Comparison of ENCODE assay signal across 36 cellular contexts in the genomic region with DNA sequence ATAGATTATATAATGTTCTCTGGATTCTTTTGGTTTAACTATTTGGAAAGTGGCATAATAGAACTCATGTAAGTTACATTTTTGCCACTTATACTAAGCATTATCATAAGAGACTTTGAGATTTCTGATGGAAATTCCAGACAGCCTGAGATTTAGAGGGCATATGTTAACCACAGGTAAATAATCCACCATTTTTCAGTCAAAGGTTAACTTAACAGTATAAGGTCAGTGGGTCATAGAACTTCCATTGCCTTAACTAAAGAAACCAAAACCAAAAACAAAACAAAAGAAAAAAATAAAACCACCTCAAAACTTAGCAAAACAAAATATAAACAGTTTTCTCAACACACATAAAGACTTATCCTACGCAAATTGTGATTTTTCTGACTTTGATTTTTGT.
"Had no signal": no experiment of that assay in that cellular context is flagged by ENCODE, and none has a peak within 500 bp of the region (broad histone marks: within the 10 kb centered on the region; RNA-seq: fewer than 3 reads in every experiment).

No MANE protein-coding gene starts in this region.

- H3K27ac ChIP-seq: adrenal gland, body of pancreas, epithelial cell of prostate, esophagus squamous epithelium, gastroesophageal sphincter, WERI-Rb-1 had no signal

- H3K9me3 Mint-ChIP-seq: activated B cell treated with CpG ODN at 0.5 μM for 24 hours; activated CD4-positive, alpha-beta memory T cell treated with anti-CD3 and anti-CD28 coated beads for 36 hours; activated naive CD4-positive, alpha-beta T cell treated with anti-CD3 and anti-CD28 coated beads for 36 hours; activated naive CD4-positive, alpha-beta T cell treated with anti-CD3 and anti-CD28 coated beads, Interleukin-2, amount 50 U/mL, for 24 hours; activated naive CD8-positive, alpha-beta T cell treated with anti-CD3 and anti-CD28 coated beads for 36 hours; activated naive CD8-positive, alpha-beta T cell treated with anti-CD3 and anti-CD28 coated beads, Interleukin-2, amount 50 U/mL, for 24 hours; activated T-helper 1 cell treated with anti-CD3 and anti-CD28 coated beads, Interleukin-12 subunit alpha, Interleukin-12 subunit beta, Interleukin-2, Interleukin-4 antibody, amounts not matched to agents 30 ng/mL and 10 ng/mL and 1 ng/mL, durations not matched to agents 14 hours and 24 hours and 36 hours; activated T-helper 2 cell treated with anti-CD3 and anti-CD28 coated beads, Interferon-gamma antibody, Interleukin-2, Interleukin-4, amounts not matched to agents 10 μg/mL and 5 μg/mL and 100 μg/mL, durations not matched to agents 14 hours and 24 hours and 36 hours; effector memory CD8-positive, alpha-beta T cell; T-helper 2 cell treated with Interferon-gamma antibody and Interleukin-4, amounts not matched to agents 5 μg/mL and 100 μg/mL, for 36 hours had no signal

- H3K9me3 ChIP-seq: adrenal gland, body of pancreas, esophagus squamous epithelium, gastroesophageal sphincter had no signal

- H3K27ac Mint-ChIP-seq: activated B cell treated with CpG ODN at 0.5 μM for 24 hours; activated CD4-positive, alpha-beta memory T cell treated with anti-CD3 and anti-CD28 coated beads for 36 hours; activated CD8-positive, alpha-beta memory T cell treated with anti-CD3 and anti-CD28 coated beads, Interleukin-2, amount 10 ng/mL, durations not matched to agents 7 days and 5 days; activated CD8-positive, alpha-beta T cell treated with anti-CD3 and anti-CD28 coated beads, Interleukin-2, amount 10 ng/mL, durations not matched to agents 7 days and 5 days; activated naive CD4-positive, alpha-beta T cell treated with anti-CD3 and anti-CD28 coated beads for 36 hours; activated naive CD4-positive, alpha-beta T cell treated with anti-CD3 and anti-CD28 coated beads, Interleukin-2, amount 50 U/mL, for 24 hours; activated naive CD8-positive, alpha-beta T cell treated with anti-CD3 and anti-CD28 coated beads for 36 hours; activated naive CD8-positive, alpha-beta T cell treated with anti-CD3 and anti-CD28 coated beads, Interleukin-2, amount 50 U/mL, for 24 hours; activated T-helper 1 cell treated with anti-CD3 and anti-CD28 coated beads, Interleukin-12 subunit alpha, Interleukin-12 subunit beta, Interleukin-2, Interleukin-4 antibody, amounts not matched to agents 30 ng/mL and 10 ng/mL and 1 ng/mL, durations not matched to agents 14 hours and 24 hours and 36 hours; activated T-helper 2 cell treated with anti-CD3 and anti-CD28 coated beads, Interferon-gamma antibody, Interleukin-2, Interleukin-4, amounts not matched to agents 10 μg/mL and 5 μg/mL and 100 μg/mL, durations not matched to agents 14 hours and 24 hours and 36 hours; effector memory CD8-positive, alpha-beta T cell; T-helper 17 cell; T-helper 2 cell treated with Interferon-gamma antibody and Interleukin-4, amounts not matched to agents 5 μg/mL and 100 μg/mL, for 36 hours had no signal

- DNase-seq: activated B cell treated with CpG ODN at 0.5 μM for 24 hours; activated CD4-positive, alpha-beta memory T cell treated with anti-CD3 and anti-CD28 coated beads for 36 hours; activated CD4-positive, alpha-beta T cell treated with anti-CD3 and anti-CD28 coated beads for 48 hours; activated CD4-positive, alpha-beta T cell treated with anti-CD3 and anti-CD28 coated beads, Interleukin-2, amount 50 U/mL, for 1 hour; activated CD8-positive, alpha-beta memory T cell treated with anti-CD3 and anti-CD28 coated beads, Interleukin-2, amount 10 ng/mL, durations not matched to agents 7 days and 5 days; activated CD8-positive, alpha-beta memory T cell treated with anti-CD3 and anti-CD28 coated beads, Interleukin-2, amount 50 U/mL, for 4 hours; activated CD8-positive, alpha-beta T cell treated with anti-CD3 and anti-CD28 coated beads, Interleukin-2, amount 10 ng/mL, durations not matched to agents 7 days and 5 days; activated effector memory CD4-positive, alpha-beta T cell treated with anti-CD3 and anti-CD28 coated beads, Interleukin-2, amount 50 U/mL, for 16 hours; activated naive CD4-positive, alpha-beta T cell treated with anti-CD3 and anti-CD28 coated beads for 36 hours; activated naive CD8-positive, alpha-beta T cell treated with anti-CD3 and anti-CD28 coated beads for 36 hours; activated naive CD8-positive, alpha-beta T cell treated with anti-CD3 and anti-CD28 coated beads, Interleukin-2, amount 50 U/mL, for 24 hours; activated T-cell treated with anti-CD3 and anti-CD28 coated beads, Interleukin-2, amount 50 U/mL, for 1 hour; activated T-cell treated with anti-CD3 and anti-CD28 coated beads, Interleukin-2, amount 50 U/mL, for 48 hours; adrenal gland; amygdala; aorta; body of pancreas; caudate nucleus; cortex of kidney; dermis blood vessel endothelial cell; effector CD4-positive, alpha-beta T cell; effector memory CD8-positive, alpha-beta T cell; esophagus squamous epithelium; foreskin melanocyte; head of caudate nucleus; T-helper 1 cell; T-helper 17 cell; T1000; WERI-Rb-1 had no signal

- H3K4me1 Mint-ChIP-seq: activated B cell treated with CpG ODN at 0.5 μM for 24 hours; activated CD8-positive, alpha-beta memory T cell treated with anti-CD3 and anti-CD28 coated beads, Interleukin-2, amount 10 ng/mL, durations not matched to agents 7 days and 5 days; activated naive CD4-positive, alpha-beta T cell treated with anti-CD3 and anti-CD28 coated beads, Interleukin-2, amount 50 U/mL, for 24 hours; activated naive CD8-positive, alpha-beta T cell treated with anti-CD3 and anti-CD28 coated beads for 36 hours; activated naive CD8-positive, alpha-beta T cell treated with anti-CD3 and anti-CD28 coated beads, Interleukin-2, amount 50 U/mL, for 24 hours; T-helper 17 cell had no signal

- H3K4me3 Mint-ChIP-seq: activated B cell treated with CpG ODN at 0.5 μM for 24 hours; activated CD4-positive, alpha-beta memory T cell treated with anti-CD3 and anti-CD28 coated beads for 36 hours; activated CD8-positive, alpha-beta memory T cell treated with anti-CD3 and anti-CD28 coated beads, Interleukin-2, amount 10 ng/mL, durations not matched to agents 7 days and 5 days; activated CD8-positive, alpha-beta T cell treated with anti-CD3 and anti-CD28 coated beads, Interleukin-2, amount 10 ng/mL, durations not matched to agents 7 days and 5 days; activated naive CD4-positive, alpha-beta T cell treated with anti-CD3 and anti-CD28 coated beads for 36 hours; activated naive CD4-positive, alpha-beta T cell treated with anti-CD3 and anti-CD28 coated beads, Interleukin-2, amount 50 U/mL, for 24 hours; activated naive CD8-positive, alpha-beta T cell treated with anti-CD3 and anti-CD28 coated beads for 36 hours; activated naive CD8-positive, alpha-beta T cell treated with anti-CD3 and anti-CD28 coated beads, Interleukin-2, amount 50 U/mL, for 24 hours; activated T-helper 1 cell treated with anti-CD3 and anti-CD28 coated beads, Interleukin-12 subunit alpha, Interleukin-12 subunit beta, Interleukin-2, Interleukin-4 antibody, amounts not matched to agents 30 ng/mL and 10 ng/mL and 1 ng/mL, durations not matched to agents 14 hours and 24 hours and 36 hours; effector memory CD8-positive, alpha-beta T cell; T-helper 17 cell; T-helper 2 cell treated with Interferon-gamma antibody and Interleukin-4, amounts not matched to agents 5 μg/mL and 100 μg/mL, for 36 hours had no signal

- H3K4me3 ChIP-seq: adrenal gland, body of pancreas, esophagus squamous epithelium, gastroesophageal sphincter had no signal

- H3K4me1 ChIP-seq: adrenal gland, esophagus squamous epithelium, gastroesophageal sphincter had no signal

- ATAC-seq: activated CD4-positive, CD25-positive, alpha-beta regulatory T cell treated with anti-CD3 and anti-CD28 coated beads, Interleukin-2, amount 50 U/mL, for 24 hours; activated CD8-positive, alpha-beta memory T cell treated with anti-CD3 and anti-CD28 coated beads, Interleukin-2, amount 10 ng/mL, durations not matched to agents 7 days and 5 days; activated CD8-positive, alpha-beta T cell treated with anti-CD3 and anti-CD28 coated beads, Interleukin-2, amount 10 ng/mL, durations not matched to agents 7 days and 5 days; activated naive CD8-positive, alpha-beta T cell treated with anti-CD3 and anti-CD28 coated beads, Interleukin-2, amount 50 U/mL, for 24 hours; body of pancreas; effector memory CD8-positive, alpha-beta T cell; gastroesophageal sphincter; T-helper 17 cell had no signal

- H3K36me3 Mint-ChIP-seq: activated CD4-positive, alpha-beta memory T cell treated with anti-CD3 and anti-CD28 coated beads for 36 hours; activated CD8-positive, alpha-beta memory T cell treated with anti-CD3 and anti-CD28 coated beads, Interleukin-2, amount 10 ng/mL, durations not matched to agents 7 days and 5 days; activated naive CD4-positive, alpha-beta T cell treated with anti-CD3 and anti-CD28 coated beads, Interleukin-2, amount 50 U/mL, for 24 hours; activated naive CD8-positive, alpha-beta T cell treated with anti-CD3 and anti-CD28 coated beads for 36 hours had no signal

- H3K27me3 ChIP-seq: adrenal gland, body of pancreas, esophagus squamous epithelium, gastroesophageal sphincter had no signal

- H3K36me3 ChIP-seq: adrenal gland, esophagus squamous epithelium, gastroesophageal sphincter, WERI-Rb-1 had no signal
